ENCODE assay signal across 1 cellular context in genomic region chr14:56797003-56797568, GRCh38.
TF ChIP-seq lines count a peak whose summit lies in the region.

No MANE protein-coding gene starts in this region.

TF ChIP-seq in GM23338, 12 proteins besides CTCF, POLR2A, EP300 and RAD21 (continued from another document):
- no peak for TF ChIP-seq ETS1 (IDR thresholded peaks at IDR 0.05)
- TF ChIP-seq CREB1 (CRISPR knock-in tag; IDR thresholded peaks at IDR 0.05; ENCODE audit: low read depth) = no peak
- no peak for TF ChIP-seq REST (IDR thresholded peaks at IDR 0.05; ENCODE audit: unreplicated experiment)
- no peak for TF ChIP-seq EZH2phosphoT487 (IDR thresholded peaks at IDR 0.05; ENCODE audit: unreplicated experiment)
- TF ChIP-seq JUNB (IDR thresholded peaks at IDR 0.05; ENCODE audit: unreplicated experiment) = no peak
- no peak for TF ChIP-seq ZNF462 (CRISPR knock-in tag; IDR thresholded peaks at IDR 0.05)
TF ChIP-seq in GM23338: peak in this region for 0.
